In the genomic region with DNA sequence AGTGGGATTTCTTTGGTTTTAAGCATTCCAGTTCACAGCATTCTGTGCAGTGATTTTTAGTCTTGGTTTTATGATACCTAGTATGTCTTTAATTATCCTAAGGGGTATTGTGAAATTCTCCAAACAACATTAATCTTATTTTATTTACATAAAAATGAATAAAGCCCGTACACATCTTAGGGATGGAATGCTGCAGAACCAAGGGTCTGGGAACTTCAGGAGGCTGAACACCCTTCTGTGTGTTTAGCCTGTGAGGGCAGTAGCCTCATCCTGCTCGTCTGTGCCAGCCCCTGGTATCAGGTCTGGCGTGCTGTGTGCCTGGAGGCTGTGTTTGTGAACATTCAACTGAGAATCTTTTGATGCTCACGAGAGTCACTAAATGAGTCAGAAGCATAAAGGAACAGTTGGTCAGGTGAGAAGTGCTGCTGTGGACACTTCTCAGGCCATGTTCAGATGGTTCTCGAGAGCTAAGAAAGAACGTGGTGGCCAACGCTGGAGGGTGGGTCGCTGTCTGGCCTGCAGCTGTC, we compare ENCODE assay signal across 15 cellular contexts. TPM values are rescaled to one million over a fixed set of nuclear protein-coding genes. Genes with fewer than 3 reads are reported as not detected.
DNase-seq lines count a peak whose midpoint lies in the region; ATAC-seq and TF ChIP-seq lines count a peak whose summit lies in the region.
"Had no signal": no experiment of that assay in that cellular context is flagged by ENCODE, and none has a peak within 500 bp of the region (broad histone marks: within the 10 kb centered on the region; RNA-seq: fewer than 3 reads in every experiment).

No MANE protein-coding gene starts in this region.

- peak; percentile 85 for DNase-seq in AG10803 (ENCODE audit: low read depth)
- DNase-seq in GM04504 (ENCODE audit: low read depth), result peak; percentile 71
- no peak for DNase-seq in T-helper 17 cell
- DNase-seq in fibroblast of villous mesenchyme (ENCODE audit: low read depth), result peak; percentile 86
- no peak for DNase-seq in NK-92 treated with Interleukin-12 subunit alpha and Interleukin-12 subunit beta, amount 100 ng/mL, for 24 hours (lab: John Stamatoyannopoulos, UW)
- DNase-seq in posterior vena cava (ENCODE audit: low spot score), result no peak
- no peak for DNase-seq in Calu3
- DNase-seq in DMS 273 treated with DMSO at 0.1 percent for 48 hours (lab: John Stamatoyannopoulos, UW), result no peak
- DNase-seq: activated CD4-positive, alpha-beta T cell treated with anti-CD3 and anti-CD28 coated beads for 1 hour; left ventricle myocardium inferior; naive B cell; NCI-H1105; PC-9; stimulated activated CD4-positive, alpha-beta T cell treated with anti-CD3 and anti-CD28 coated beads, Interleukin-1b, Interleukin-23, amount 100 ng/mL, for 48 hours; uterus had no signal

- H3K4me3 ChIP-seq in AG10803 (ENCODE audit: low read length) (no peak overlapping the region), fibroblast of villous mesenchyme (ENCODE audit: low read depth, low read length) (no peak overlapping the region)
- H3K4me3 ChIP-seq: left ventricle myocardium inferior, PC-9, uterus had no signal

- H3K27ac Mint-ChIP-seq in T-helper 17 cell (peak overlapping the region; percentile 71), Calu3 (ENCODE audit: unreplicated experiment) (no peak overlapping the region)

- H3K9me3 ChIP-seq in T-helper 17 cell (ENCODE audit: control insufficient read depth, low read length, poor library complexity, severe bottlenecking), result peaks cover 2% of the 10 kb centered on the region
- H3K9me3 ChIP-seq: left ventricle myocardium inferior, uterus had no signal

- intact Hi-C loops in posterior vena cava (cut with DNase I) (no loop called here), Calu3 (cut with micrococcal nuclease; ENCODE audit: unreplicated experiment) (no loop called here)

- no peak for TF ChIP-seq CTCF in AG10803 (conservative IDR thresholded peaks at IDR 0.05; ENCODE audit: low read length)
- TF ChIP-seq CTCF in fibroblast of villous mesenchyme (IDR thresholded peaks at IDR 0.05; ENCODE audit: insufficient read depth, low read depth, low read length), result no peak
- TF ChIP-seq CTCF in Calu3 (IDR thresholded peaks at IDR 0.05; ENCODE audit: unreplicated experiment), result no peak

- H3K27me3 Mint-ChIP-seq in T-helper 17 cell (no peaks in the 10 kb centered on the region), Calu3 (ENCODE audit: unreplicated experiment) (no peaks in the 10 kb centered on the region)
- H3K27me3 Mint-ChIP-seq: naive B cell had no signal

- H3K4me3 Mint-ChIP-seq in T-helper 17 cell (peak overlapping the region; percentile 65), Calu3 (ENCODE audit: low read depth, unreplicated experiment) (no peak overlapping the region)
- H3K4me3 Mint-ChIP-seq: naive B cell had no signal

- H3K36me3 Mint-ChIP-seq in T-helper 17 cell (ENCODE audit: low read depth) (peaks cover 10% of the 10 kb centered on the region), Calu3 (ENCODE audit: insufficient read depth, unreplicated experiment) (peaks cover 66% of the 10 kb centered on the region)

- no TSS peak for BruUV-seq in Calu3 (replicated peaks; lab: Mats Ljungman, UMichigan)

- no peak for ATAC-seq in T-helper 17 cell

- CTCF ChIA-PET in Calu3 (lab: Charles Lee), result no interaction called here

- peaks cover 3% of the 10 kb centered on the region for H3K9me3 Mint-ChIP-seq in Calu3 (ENCODE audit: low read depth, unreplicated experiment)

- H3K4me1 Mint-ChIP-seq in T-helper 17 cell, result peaks cover 20% of the 10 kb centered on the region
- H3K4me1 Mint-ChIP-seq in Calu3 (ENCODE audit: low read depth, unreplicated experiment), result no peaks in the 10 kb centered on the region

RNA-seq across cellular contexts. Expression of gene C20orf204, which starts 25.2 kb away (rescaled TPM):
- 10 to 100 TPM in 1 of 2 donors, 1 to 10 TPM in 1; 7.8 to 10.4 TPM for total RNA-seq in T-helper 17 cell
- total RNA-seq in fibroblast of villous mesenchyme, result 0.43 and 0.97 TPM in 2 replicates
- total RNA-seq in posterior vena cava, result under 1 TPM; 0.76 to 0.83 TPM
- total RNA-seq in Calu3 (2022), result 4.9 and 5.0 TPM in 2 replicates

RNA-seq across cellular contexts. Expression of gene PRPF6, which starts 29.8 kb away (rescaled TPM):
- total RNA-seq in T-helper 17 cell, result 10 to 100 TPM; 63.8 to 64.9 TPM
- total RNA-seq in fibroblast of villous mesenchyme, result 52.7 and 53.8 TPM in 2 replicates
- total RNA-seq in posterior vena cava, result 10 to 100 TPM; 44.3 to 44.8 TPM
- 111 and 113 TPM in 2 replicates for total RNA-seq in Calu3 (2022)

RNA-seq across cellular contexts. Expression of gene SAMD10, which starts 31.3 kb away (rescaled TPM):
- total RNA-seq in T-helper 17 cell (10 to 100 TPM; 17.2 to 20.2 TPM), fibroblast of villous mesenchyme (0.64 and 1.3 TPM in 2 replicates), posterior vena cava (1 to 10 TPM; 1.1 to 1.5 TPM), Calu3 (2022) (23.6 and 23.7 TPM in 2 replicates)

RNA-seq across cellular contexts. Expression of gene SOX18, which starts 38.7 kb away (rescaled TPM):
- total RNA-seq in T-helper 17 cell (not detected), fibroblast of villous mesenchyme (under 0.01 TPM in 1 of 2 replicates, not detected in the other), posterior vena cava (10 to 100 TPM; 40.8 to 47.6 TPM), Calu3 (2022) (not detected in 2 replicates)
- total RNA-seq: PC-9 had no signal

RNA-seq across cellular contexts. Expression of gene ZNF512B, which starts 41.0 kb away (rescaled TPM):
- total RNA-seq in T-helper 17 cell (10 to 100 TPM; 17.9 to 18.8 TPM), fibroblast of villous mesenchyme (13.8 and 15.8 TPM in 2 replicates), posterior vena cava (10 to 100 TPM in 1 of 2 donors, 1 to 10 TPM in 1; 9.4 to 11.2 TPM), Calu3 (2022) (58.1 and 62.8 TPM in 2 replicates)

Comparison
In these comparisons a context has a peak if more than half of its experiments do, and no peak if none do; other contexts are left out.
1. DNase-seq: peak in AG10803 (single experiment), GM04504 (single experiment) and fibroblast of villous mesenchyme (single experiment); none in T-helper 17 cell (0 of 3), NK-92 treated with Interleukin-12 subunit alpha and Interleukin-12 subunit beta, amount 100 ng/mL, for 24 hours (single experiment), posterior vena cava (single experiment), Calu3 (single experiment) and DMS 273 treated with DMSO at 0.1 percent for 48 hours (single experiment).